Comparison of ENCODE assay signal across 12 cellular contexts in genomic region chr5:126373621-126374416, GRCh38. TPM values are rescaled to one million over a fixed set of nuclear protein-coding genes. Genes with fewer than 3 reads are reported as not detected.
DNase-seq lines count a peak whose midpoint lies in the region; ATAC-seq, FAIRE-seq and TF ChIP-seq lines count a peak whose summit lies in the region.
"Had no signal": no experiment of that assay in that cellular context is flagged by ENCODE, and none has a peak within 500 bp of the region (broad histone marks: within the 10 kb centered on the region; RNA-seq: fewer than 3 reads in every experiment).

No MANE protein-coding gene starts in this region.

- POLR2A ChIA-PET in K562 (lab: Yijun Ruan, JAX): no interaction called here

- intact Hi-C loops in K562 (cut with micrococcal nuclease): no loop called here

- ATAC-seq in HG03565 (IDR thresholded peaks at IDR 0.05; ENCODE audit: unreplicated experiment) (peak; percentile 41), K562 (no peak; the same call in 2 of the 3 replicates), GM18909 (IDR thresholded peaks at IDR 0.05; ENCODE audit: poor library complexity, unreplicated experiment) (no peak), GM19463 (IDR thresholded peaks at IDR 0.05; ENCODE audit: unreplicated experiment) (no peak)
- ATAC-seq: pancreas had no signal

- CTCF ChIA-PET in K562 (lab: Yijun Ruan, JAX; ENCODE audit: low intra/inter-chr PET ratio): no interaction called here

- 30% methylated on average over 4 of the region's 4 CpGs for WGBS in K562 (ENCODE audit: insufficient coverage, low coverage, missing lambda C conversion rate)

- in situ Hi-C loops in K562 (cut with MboI): no loop called here

- DNase-seq in ELR (ENCODE audit: low read depth) (peak; percentile 55), K562 (ENCODE audit: extremely low read depth in 1 of 4, low spot score in 3 of 4) (no peak), nephron progenitor cell (no peak), NCI-H510A (lab: John Stamatoyannopoulos, UW) (no peak), NK-92 (lab: John Stamatoyannopoulos, UW; ENCODE audit: unreplicated experiment) (no peak)
- DNase-seq: activated CD4-positive, alpha-beta T cell treated with anti-CD3 and anti-CD28 coated beads, Interleukin-2, amount 50 U/mL, for 48 hours; NCI-H146; pancreas had no signal

- no peak overlapping the region for H3K27ac ChIP-seq in K562 (ENCODE audit: extremely low read depth, low read depth, low read length)
- H3K27ac ChIP-seq: pancreas, RWPE1 had no signal

- H3K27me3 Mint-ChIP-seq in nephron progenitor cell (ENCODE audit: low read depth, poor library complexity): no peaks in the 10 kb centered on the region

- BruUV-seq in K562 (replicated peaks; lab: Mats Ljungman, UMichigan): no TSS peak

- H3K9me3 Mint-ChIP-seq in nephron progenitor cell: no peaks in the 10 kb centered on the region

- H3K79me2 ChIP-seq in K562 (ENCODE audit: control insufficient read depth, insufficient read depth, low read length): no peaks in the 10 kb centered on the region

- H3K27me3 ChIP-seq in K562 (ENCODE audit: control insufficient read depth in 2 of 2, insufficient read depth in 2 of 2, low read length in 2 of 2): no peaks in the 10 kb centered on the region; a peak in 1 of 5 replicates
- H3K27me3 ChIP-seq: pancreas had no signal

- no peak for TF ChIP-seq EP300 in K562 (IDR thresholded peaks at IDR 0.05; ENCODE audit: low read length)

- H3K9ac ChIP-seq in K562 (ENCODE audit: insufficient read depth in 1 of 2, low read depth in 2 of 2, low read length in 2 of 2): no peak overlapping the region

- no peaks in the 10 kb centered on the region for H3K36me3 ChIP-seq in K562 (ENCODE audit: control insufficient read depth, insufficient read depth, low read length)
- H3K36me3 ChIP-seq: pancreas had no signal

- no peaks in the 10 kb centered on the region for H3K36me3 Mint-ChIP-seq in nephron progenitor cell (ENCODE audit: low read depth)

- no peak for TF ChIP-seq RAD21 in K562 (CRISPR knock-in tag; conservative IDR thresholded peaks at IDR 0.05 in 1 of 2, IDR thresholded peaks at IDR 0.05 in 1 of 2)

- H3K4me1 ChIP-seq in K562 (replicated peaks in 1 of 2; ENCODE audit: control insufficient read depth in 2 of 2, insufficient read depth in 2 of 2, low read length in 2 of 2): peaks cover 0 to 3% of the 10 kb centered on the region in 2 experiments; a peak in 3 of 5 replicates

- TF ChIP-seq CTCF in K562 (IDR thresholded peaks at IDR 0.05 in 2 of 3, conservative IDR thresholded peaks at IDR 0.05 in 1 of 3; ENCODE audit: insufficient read depth in 2 of 3, low read depth in 1 of 3, low read length in 3 of 3): no peak
- TF ChIP-seq CTCF in nephron progenitor cell (IDR thresholded peaks at IDR 0.05): no peak

- H3K9me3 ChIP-seq in K562 (replicated peaks; ENCODE audit: control insufficient read depth, insufficient read depth, low read depth, low read length): no peaks in the 10 kb centered on the region
- H3K9me3 ChIP-seq: pancreas had no signal

- no peaks in the 10 kb centered on the region for H4K20me1 ChIP-seq in K562 (replicated peaks; ENCODE audit: control insufficient read depth, insufficient read depth, low read length)

- no peaks in the 10 kb centered on the region for H3K9me1 ChIP-seq in K562 (ENCODE audit: control insufficient read depth, insufficient read depth, low read length)

- no peak overlapping the region for H3K4me3 Mint-ChIP-seq in nephron progenitor cell

- no peak for FAIRE-seq in K562 (lab: Jason Lieb, UNC)

- H2AFZ ChIP-seq in K562 (ENCODE audit: low read depth, low read length): peak overlapping the region; percentile 57; the same call in 1 of the 2 replicates

- H3K4me3 ChIP-seq in K562: no peak overlapping the region

- TF ChIP-seq POLR2A in K562 (conservative IDR thresholded peaks at IDR 0.05): no peak

- peaks cover 27% of the 10 kb centered on the region for H3K4me1 Mint-ChIP-seq in nephron progenitor cell

- no peak overlapping the region for H3K4me2 ChIP-seq in K562 (ENCODE audit: insufficient read depth, low read length)

- H3K27ac Mint-ChIP-seq in nephron progenitor cell: peak overlapping the region; percentile 27

TF ChIP-seq in K562, 482 proteins besides CTCF, POLR2A, EP300 and RAD21 (continues in another document):
- TF ChIP-seq SP2 (IDR thresholded peaks at IDR 0.05; ENCODE audit: extremely low read depth, low read depth, low read length, poor library complexity, severe bottlenecking) (no peak), ZBTB17 (CRISPR knock-in tag; IDR thresholded peaks at IDR 0.05) (no peak), C11orf30 (IDR thresholded peaks at IDR 0.05; ENCODE audit: low read depth) (peak; percentile 74), MTA3 (IDR thresholded peaks at IDR 0.05; ENCODE audit: borderline replicate concordance) (no peak), ZNF184 (CRISPR knock-in tag; IDR thresholded peaks at IDR 0.05) (no peak), NFE2L1 (tag; IDR thresholded peaks at IDR 0.05; ENCODE audit: borderline replicate concordance, low read depth) (no peak), KLF6 (CRISPR knock-in tag; IDR thresholded peaks at IDR 0.05; ENCODE audit: borderline replicate concordance) (no peak), ZNF57 (CRISPR knock-in tag; IDR thresholded peaks at IDR 0.05) (no peak), ZNF316 (IDR thresholded peaks at IDR 0.05) (peak; percentile 86), MBD1 (CRISPR knock-in tag; IDR thresholded peaks at IDR 0.05) (no peak), FOXK1 (CRISPR knock-in tag; IDR thresholded peaks at IDR 0.05; ENCODE audit: borderline replicate concordance) (no peak), XRCC4 (IDR thresholded peaks at IDR 0.05; ENCODE audit: extremely low read depth, insufficient read depth, insufficient read length) (no peak), ZNF511 (CRISPR knock-in tag; IDR thresholded peaks at IDR 0.05) (no peak), GABPA (tag; conservative IDR thresholded peaks at IDR 0.05; ENCODE audit: low read depth) (0 out of 2 replicates have a peak, but pooled peaks have one; percentile 5), KDM4B (IDR thresholded peaks at IDR 0.05; ENCODE audit: borderline replicate concordance in 2 of 2, low read depth in 1 of 2) (no peak), CHD4 (IDR thresholded peaks at IDR 0.05; ENCODE audit: insufficient read depth, insufficient replicate concordance, low read depth, low read length, poor library complexity, severe bottlenecking) (no peak), JUND (IDR thresholded peaks at IDR 0.05; ENCODE audit: borderline replicate concordance, low read depth, low read length) (no peak), JUND (tag; IDR thresholded peaks at IDR 0.05; ENCODE audit: borderline replicate concordance, low read depth, low read length) (no peak), MAFG (tag; conservative IDR thresholded peaks at IDR 0.05) (peak; percentile 74), POLR2H (tag; IDR thresholded peaks at IDR 0.05; ENCODE audit: low read depth) (no peak)

RNA-seq across cellular contexts. Expression of gene GRAMD2B, which starts 49.4 kb away (rescaled TPM):
- total RNA-seq in K562 (2011; cell fraction: chromatin; rRNA removed; ENCODE audit: low replicate concordance): 2.3 and 4.7 TPM in 2 replicates
- total RNA-seq in K562 (2011; cell fraction: nucleolus; rRNA removed): 1.6 and 2.2 TPM in 2 replicates
- 1.8 and 4.0 TPM in 2 replicates for total RNA-seq in K562 (2011; cell fraction: nucleoplasm; rRNA removed)
- 1.8 and 2.6 TPM in 2 replicates for total RNA-seq in K562 (2014; rRNA removed)
- 1.2 and 1.7 TPM in 2 replicates for total RNA-seq in K562 (2014; rRNA removed; fragmentation: Illumina TruSeq; extraction: Trizol)
- total RNA-seq in K562 (2015; rRNA removed; fragmentation: Illumina TruSeq; extraction: Trizol): 0.87 and 1.5 TPM in 2 replicates
- total RNA-seq in K562 (2021): 1.3 and 1.7 TPM in 2 replicates
- polyA plus RNA-seq in K562 (2011; rRNA removed): 0.97 and 4.2 TPM in 2 replicates
- polyA plus RNA-seq in K562 (2011; cell fraction: cytosol; rRNA removed): 0.71 and 0.97 TPM in 2 replicates
- polyA plus RNA-seq in K562 (2011; cell fraction: nucleus; rRNA removed): 1.4 and 3.7 TPM in 2 replicates
- polyA plus RNA-seq in K562 (2012): 0.61 and 0.85 TPM in 2 replicates
- polyA plus RNA-seq in K562 (2014; fragmentation: Illumina TruSeq; extraction: Trizol): 1.4 and 1.8 TPM in 2 replicates
- under 1 TPM; 0.32 to 0.90 TPM for polyA plus RNA-seq in K562 (2014; fragmentation: Nextera tagmentation; extraction: Ambion mirVana)
- 1.7 and 2.3 TPM in 2 replicates for polyA plus RNA-seq in K562 (2014; rRNA removed)
- 1.0 and 2.9 TPM in 2 replicates for polyA minus RNA-seq in K562 (2011; rRNA and poly(A)+ RNA removed)
- polyA minus RNA-seq in K562 (2011; cell fraction: cytosol; rRNA and poly(A)+ RNA removed): 0.86 TPM in 1 of 2 replicates, not detected in the other
- 1.3 and 3.2 TPM in 2 replicates for polyA minus RNA-seq in K562 (2011; cell fraction: nucleus; rRNA and poly(A)+ RNA removed)
